In genomic region chr7:46764100-46764941, GRCh38 we compare ENCODE assay signal across 10 cellular contexts.
DNase-seq lines count a peak whose midpoint lies in the region; ATAC-seq and TF ChIP-seq lines count a peak whose summit lies in the region.
"Had no signal": no experiment of that assay in that cellular context is flagged by ENCODE, and none has a peak within 500 bp of the region (broad histone marks: within the 10 kb centered on the region; RNA-seq: fewer than 3 reads in every experiment).

No MANE protein-coding gene starts in this region.

- intact Hi-C loops in right lobe of liver (cut with DNase I) = no loop called here

- no peaks in the 10 kb centered on the region for H3K9me3 ChIP-seq in right lobe of liver

- DNase-seq in AG09319 (ENCODE audit: extremely low read depth, low read depth) = peak; percentile 82
- DNase-seq in astrocyte of the spinal cord (ENCODE audit: low read depth, low spot score) = peak; percentile 98
- peak in 2 of 3 donors; percentile 42 to 53 for DNase-seq in right lobe of liver
- no peak for DNase-seq in NCI-H510A (lab: John Stamatoyannopoulos, UW)
- DNase-seq in NCI-H69 (lab: John Stamatoyannopoulos, UW) = no peak
- no peak for DNase-seq in GM10248 (ENCODE audit: extremely low spot score)

- in situ Hi-C loops in astrocyte of the spinal cord (cut with HindIII; ENCODE audit: low sequenced_read_pairs) = no loop called here

- H3K36me3 ChIP-seq in right lobe of liver = no peaks in the 10 kb centered on the region
- H3K36me3 ChIP-seq: esophagus muscularis mucosa had no signal

- TF ChIP-seq POLR2A in right lobe of liver (IDR thresholded peaks at IDR 0.05) = no peak

- peaks cover 0 to 13% (median 0%) of the 10 kb centered on the region in 4 donors for H3K4me1 ChIP-seq in right lobe of liver

- POLR2A ChIA-PET in GM10248 (lab: Yijun Ruan, JAX) = no interaction called here

- ATAC-seq in HG03196 (IDR thresholded peaks at IDR 0.05; ENCODE audit: unreplicated experiment) = peak; percentile 79
- peak; percentile 84 to 97 (median 88) for ATAC-seq in right lobe of liver
- no peak for ATAC-seq in GM18868 (IDR thresholded peaks at IDR 0.05; ENCODE audit: unreplicated experiment)
- ATAC-seq: activated CD4-positive, CD25-positive, alpha-beta regulatory T cell treated with anti-CD3 and anti-CD28 coated beads, Interleukin-2, amount 50 U/mL, for 24 hours had no signal

- H3K27ac ChIP-seq in right lobe of liver = peak overlapping the region in 1 of 3 donors; percentile 54

- CTCF ChIA-PET in GM10248 (lab: Yijun Ruan, JAX) = no interaction called here

- H3K4me3 ChIP-seq in astrocyte of the spinal cord (ENCODE audit: low read depth, low read length) = no peak overlapping the region
- H3K4me3 ChIP-seq in right lobe of liver = no peak overlapping the region
- H3K4me3 ChIP-seq: esophagus muscularis mucosa had no signal

- 79% methylated on average over 3 of the region's 4 CpGs for WGBS in right lobe of liver (ENCODE audit: insufficient coverage, low coverage, low lambda C conversion rate, missing lambda C conversion rate)

- TF ChIP-seq CTCF in AG09319 (IDR thresholded peaks at IDR 0.05; ENCODE audit: low read depth, low read length) = no peak
- no peak for TF ChIP-seq CTCF in astrocyte of the spinal cord (IDR thresholded peaks at IDR 0.05; ENCODE audit: low read depth, low read length)
- TF ChIP-seq CTCF in right lobe of liver (IDR thresholded peaks at IDR 0.05) = no peak
- no peak for TF ChIP-seq CTCF in GM10248 (IDR thresholded peaks at IDR 0.05; ENCODE audit: control extremely low read depth, extremely low read depth, low read depth, missing control alignments)

- no peaks in the 10 kb centered on the region for H3K27me3 ChIP-seq in right lobe of liver
- H3K27me3 ChIP-seq: esophagus muscularis mucosa had no signal

Comparison
In these comparisons a context has a peak if more than half of its experiments do, and no peak if none do; other contexts are left out.
1. DNase-seq: peak in AG09319 (single experiment), astrocyte of the spinal cord (single experiment) and right lobe of liver (2 of 3); none in NCI-H510A (single experiment), NCI-H69 (single experiment) and GM10248 (single experiment).